20 cellular contexts compared by ENCODE assay signal in the genomic region with DNA sequence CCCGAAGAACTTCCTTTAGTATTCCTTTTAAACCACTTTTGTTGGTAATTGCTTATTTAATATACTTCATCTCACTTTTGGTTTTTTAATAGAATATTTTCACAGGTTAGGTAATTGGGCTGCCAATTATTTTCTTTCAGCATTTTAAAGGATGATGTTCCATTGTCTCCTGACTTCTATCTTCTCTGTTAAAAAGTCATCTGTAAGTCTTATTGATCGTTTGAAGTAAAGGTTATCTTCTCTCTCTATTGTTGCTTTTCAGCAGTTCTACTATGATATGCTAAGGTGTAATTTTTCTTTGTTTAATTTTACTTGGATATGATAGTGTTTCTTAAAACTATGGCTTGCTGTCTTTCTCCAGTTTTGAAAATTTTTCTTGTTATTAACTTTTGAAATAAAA.
DNase-seq lines count a peak whose midpoint lies in the region; ATAC-seq, FAIRE-seq and TF ChIP-seq lines count a peak whose summit lies in the region.
"Had no signal": no experiment of that assay in that cellular context is flagged by ENCODE, and none has a peak within 500 bp of the region (broad histone marks: within the 10 kb centered on the region; RNA-seq: fewer than 3 reads in every experiment).

No MANE protein-coding gene starts in this region.

- no peak overlapping the region for H2AK5ac ChIP-seq in mesendoderm (ENCODE audit: low read length)

- H3K4me3 ChIP-seq in HepG2 (replicated peaks in 1 of 3; ENCODE audit: insufficient read depth in 1 of 3, low read depth in 2 of 3, low read length in 3 of 3) (no peak overlapping the region), right lobe of liver (no peak overlapping the region), HEK293 (ENCODE audit: low read depth, low read length) (no peak overlapping the region), mesendoderm (ENCODE audit: low read length) (no peak overlapping the region), coronary artery (no peak overlapping the region)
- H3K4me3 ChIP-seq: HAP-1 had no signal

- TF ChIP-seq POLR2A in HepG2 (IDR thresholded peaks at IDR 0.05; ENCODE audit: insufficient read depth in 1 of 2, low read depth in 2 of 2, low read length in 2 of 2) (no peak), right lobe of liver (IDR thresholded peaks at IDR 0.05) (no peak)

- ATAC-seq in HepG2 (no peak), right lobe of liver (no peak), GM18520 (IDR thresholded peaks at IDR 0.05; ENCODE audit: unreplicated experiment) (no peak)

- WGBS in HepG2 (ENCODE audit: low lambda C conversion rate) = 8% methylated on average over 2 of the region's 2 CpGs
- 47% methylated on average over 2 of the region's 2 CpGs for WGBS in right lobe of liver (ENCODE audit: insufficient coverage, low coverage, low lambda C conversion rate, missing lambda C conversion rate)
- no CpG with 5 or more reads among the region's 2 CpGs for WGBS in mesendoderm (ENCODE audit: extremely low coverage, insufficient coverage, low lambda C conversion rate)

- no peaks in the 10 kb centered on the region for H3K36me3 Mint-ChIP-seq in activated CD4-positive, alpha-beta T cell treated with anti-CD3 and anti-CD28 coated beads, Interleukin-2, amount 10 ng/mL, durations not matched to agents 7 days and 5 days (ENCODE audit: low read depth)

- H3K27me3 ChIP-seq in HepG2 (ENCODE audit: control insufficient read depth in 1 of 2, insufficient read depth in 2 of 2, low read length in 2 of 2) (no peaks in the 10 kb centered on the region), right lobe of liver (no peaks in the 10 kb centered on the region), mesendoderm (ENCODE audit: insufficient read depth, low read length, poor library complexity) (no peaks in the 10 kb centered on the region)

- H3K9me3 ChIP-seq in HepG2 (ENCODE audit: low read length) (peaks cover 46% of the 10 kb centered on the region), right lobe of liver (peaks cover 0 to 15% (median 0%) of the 10 kb centered on the region in 4 donors), HEK293 (ENCODE audit: control insufficient read depth, insufficient read depth, low read depth, low read length) (peaks cover 2% of the 10 kb centered on the region; the same call in 1 of the 2 replicates)
- H3K9me3 ChIP-seq: Caco-2, HAP-1 had no signal

- no peak overlapping the region for H2AFZ ChIP-seq in HepG2 (ENCODE audit: low read length)

- no peak for TF ChIP-seq RAD21 in HepG2 (CRISPR knock-in tag; IDR thresholded peaks at IDR 0.05)

- H3K18ac ChIP-seq in mesendoderm (ENCODE audit: low read length) = no peak overlapping the region

- TF ChIP-seq EP300 in HepG2 (IDR thresholded peaks at IDR 0.05; ENCODE audit: low read depth in 2 of 2, low read length in 2 of 2) (no peak), HepG2 (CRISPR knock-in tag; IDR thresholded peaks at IDR 0.05; ENCODE audit: borderline replicate concordance) (no peak)

- POLR2A ChIA-PET in HepG2 (lab: Yijun Ruan, JAX) (no interaction called here), HEK293 (lab: Yijun Ruan, JAX) (no interaction called here)
- POLR2A ChIA-PET in activated CD4-positive, alpha-beta T cell treated with anti-CD3 and anti-CD28 coated beads, Interleukin-2, amount 10 ng/mL, durations not matched to agents 7 days and 5 days (lab: Charles Lee) = no interaction called here

- no peak overlapping the region for H3K23ac ChIP-seq in mesendoderm (ENCODE audit: low read length)

- H3K4me2 ChIP-seq in HepG2 (ENCODE audit: low read depth, low read length) (no peak overlapping the region), mesendoderm (ENCODE audit: low read length) (no peak overlapping the region)

- H3K27ac ChIP-seq in HepG2 (ENCODE audit: extremely low read length, insufficient read depth, low read length) = no peak overlapping the region
- no peak overlapping the region for H3K27ac ChIP-seq in right lobe of liver
- no peak overlapping the region for H3K27ac ChIP-seq in HEK293 (ENCODE audit: extremely low read depth, low read depth, low read length)
- H3K27ac ChIP-seq in mesendoderm (ENCODE audit: low read depth, low read length) = no peak overlapping the region
- no peak overlapping the region for H3K27ac ChIP-seq in coronary artery
- H3K27ac ChIP-seq: C4-2B, HL-60 had no signal

- intact Hi-C loops in HepG2 (cut with micrococcal nuclease; ENCODE audit: unreplicated experiment) (no loop called here), right lobe of liver (cut with DNase I) (no loop called here)

- no TSS peak for BruUV-seq in HepG2 (replicated peaks; lab: Mats Ljungman, UMichigan)

- H3K4ac ChIP-seq in mesendoderm (ENCODE audit: low read depth, low read length) = no peak overlapping the region

- H2BK15ac ChIP-seq in mesendoderm (replicated peaks; ENCODE audit: low read depth) = no peak overlapping the region

- peaks cover 23% of the 10 kb centered on the region for H3K9me3 Mint-ChIP-seq in activated CD4-positive, alpha-beta T cell treated with anti-CD3 and anti-CD28 coated beads, Interleukin-2, amount 10 ng/mL, durations not matched to agents 7 days and 5 days

- H3K36me3 ChIP-seq in HepG2 (replicated peaks in 1 of 2; ENCODE audit: control insufficient read depth in 1 of 2, insufficient read depth in 2 of 2, low read length in 2 of 2) (no peaks in the 10 kb centered on the region), right lobe of liver (no peaks in the 10 kb centered on the region), HEK293 (ENCODE audit: control insufficient read depth in 2 of 2, insufficient read depth in 1 of 2, low read length in 2 of 2) (no peaks in the 10 kb centered on the region), mesendoderm (ENCODE audit: control insufficient read depth, insufficient read depth, low read length) (no peaks in the 10 kb centered on the region)
- H3K36me3 ChIP-seq: HAP-1 had no signal

- no peaks in the 10 kb centered on the region for H3K27me3 Mint-ChIP-seq in activated CD4-positive, alpha-beta T cell treated with anti-CD3 and anti-CD28 coated beads, Interleukin-2, amount 10 ng/mL, durations not matched to agents 7 days and 5 days
- H3K27me3 Mint-ChIP-seq: CD4-positive, alpha-beta T cell had no signal

- H3K4me1 ChIP-seq in HepG2 (ENCODE audit: insufficient read depth, low read length) (no peaks in the 10 kb centered on the region), right lobe of liver (no peaks in the 10 kb centered on the region), HEK293 (ENCODE audit: control insufficient read depth, insufficient read depth, low read length) (no peaks in the 10 kb centered on the region), mesendoderm (ENCODE audit: control insufficient read depth, low read depth, low read length) (no peaks in the 10 kb centered on the region)
- H3K4me1 ChIP-seq: Caco-2, HAP-1 had no signal

- H4K20me1 ChIP-seq in HepG2 (ENCODE audit: insufficient read depth, low read length) = no peaks in the 10 kb centered on the region

- no peak for DNase-seq in HepG2 (ENCODE audit: low spot score)
- DNase-seq in right lobe of liver = no peak
- DNase-seq in SW480 (ENCODE audit: low spot score) = peak; percentile 19
- peak; percentile 5 for DNase-seq in mesendoderm
- no peak for DNase-seq in coronary artery (ENCODE audit: low spot score)
- no peak for DNase-seq in activated CD4-positive, alpha-beta T cell treated with anti-CD3 and anti-CD28 coated beads, Interleukin-2, amount 10 ng/mL, durations not matched to agents 7 days and 5 days
- DNase-seq: AML-193; Caco-2; CD4-positive, alpha-beta T cell; HFFc6; IMR-90; KBM-7 had no signal

- CTCF ChIA-PET in HepG2 (lab: Yijun Ruan, JAX; ENCODE audit: low intra/inter-chr PET ratio, low total read pairs) = no interaction called here
- CTCF ChIA-PET in HEK293 (lab: Yijun Ruan, JAX) = no interaction called here
- CTCF ChIA-PET in activated CD4-positive, alpha-beta T cell treated with anti-CD3 and anti-CD28 coated beads, Interleukin-2, amount 10 ng/mL, durations not matched to agents 7 days and 5 days (lab: Charles Lee) = no interaction called here

- H3K27ac Mint-ChIP-seq in activated CD4-positive, alpha-beta T cell treated with anti-CD3 and anti-CD28 coated beads, Interleukin-2, amount 10 ng/mL, durations not matched to agents 7 days and 5 days = no peak overlapping the region
- H3K27ac Mint-ChIP-seq: CD4-positive, alpha-beta T cell; HFFc6 had no signal

- no peaks in the 10 kb centered on the region for H3K79me1 ChIP-seq in mesendoderm (ENCODE audit: low read length)

- no peaks in the 10 kb centered on the region for H3K4me1 Mint-ChIP-seq in activated CD4-positive, alpha-beta T cell treated with anti-CD3 and anti-CD28 coated beads, Interleukin-2, amount 10 ng/mL, durations not matched to agents 7 days and 5 days

- H3K9ac ChIP-seq in HepG2 (ENCODE audit: insufficient read depth, low read depth, low read length) = no peak overlapping the region
- no peak overlapping the region for H3K9ac ChIP-seq in mesendoderm (ENCODE audit: low read length)

- H3K79me2 ChIP-seq in HepG2 (ENCODE audit: insufficient read depth, low read length) (no peaks in the 10 kb centered on the region), mesendoderm (ENCODE audit: control insufficient read depth, insufficient read depth, low read length) (no peaks in the 10 kb centered on the region)

- no peak overlapping the region for H2BK120ac ChIP-seq in mesendoderm (ENCODE audit: low read depth, low read length)

- no peak for FAIRE-seq in HepG2 (lab: Jason Lieb, UNC)
- FAIRE-seq: D721Med, G401.6, GM19239 had no signal

- no peak for TF ChIP-seq CTCF in HepG2 (CRISPR knock-in tag; IDR thresholded peaks at IDR 0.05)
- no peak for TF ChIP-seq CTCF in right lobe of liver (IDR thresholded peaks at IDR 0.05)
- no peak for TF ChIP-seq CTCF in HEK293 (tag by site-specific recombination; IDR thresholded peaks at IDR 0.05)
- no peak for TF ChIP-seq CTCF in coronary artery (IDR thresholded peaks at IDR 0.05)

- H4K8ac ChIP-seq in mesendoderm (ENCODE audit: low read depth, low read length) = no peak overlapping the region

- no peak overlapping the region for H3K4me3 Mint-ChIP-seq in activated CD4-positive, alpha-beta T cell treated with anti-CD3 and anti-CD28 coated beads, Interleukin-2, amount 10 ng/mL, durations not matched to agents 7 days and 5 days
- H3K4me3 Mint-ChIP-seq: CD4-positive, alpha-beta T cell; HFFc6 had no signal

- in situ Hi-C loops in HepG2 (cut with HindIII; ENCODE audit: extremely low pct_ligation_motif_present, low pct_unique_long_range_greater_than_20kb) = no loop called here

- no peak overlapping the region for H4K5ac ChIP-seq in mesendoderm (ENCODE audit: low read length)

- H2BK5ac ChIP-seq in mesendoderm (ENCODE audit: low read length) = no peak overlapping the region

- no peak overlapping the region for H3K56ac ChIP-seq in mesendoderm (ENCODE audit: low read length)

TF ChIP-seq in HepG2, 621 proteins besides CTCF, POLR2A, EP300 and RAD21:
- TF ChIP-seq ZNF850 (CRISPR knock-in tag; conservative IDR thresholded peaks at IDR 0.05) (no peak), ZNF317 (CRISPR knock-in tag; IDR thresholded peaks at IDR 0.05) (peak; percentile 99), ZNF543 (CRISPR knock-in tag; IDR thresholded peaks at IDR 0.05) (no peak)

TF ChIP-seq in HEK293, 187 proteins besides CTCF, POLR2A, EP300 and RAD21 (continues in another document):
- peak; percentile 93 for TF ChIP-seq SETDB1 (IDR thresholded peaks at IDR 0.05; ENCODE audit: insufficient read length, low read length)
- 0 out of 2 replicates have a peak, but pooled peaks have one; percentile 31 for TF ChIP-seq ZNF626 (tag by site-specific recombination; IDR thresholded peaks at IDR 0.05)
- TF ChIP-seq ZNF510 (tag by site-specific recombination; IDR thresholded peaks at IDR 0.05; ENCODE audit: insufficient replicate concordance) = peak; percentile 23

Comparison
In these comparisons a context has a peak if more than half of its experiments do, and no peak if none do; other contexts are left out.
1. DNase-seq: peak in SW480 (single experiment) and mesendoderm (single experiment); none in HepG2 (single experiment), right lobe of liver (0 of 3), coronary artery (single experiment) and activated CD4-positive, alpha-beta T cell treated with anti-CD3 and anti-CD28 coated beads, Interleukin-2, amount 10 ng/mL, durations not matched to agents 7 days and 5 days (single experiment).